Comparison of ENCODE assay signal across 1 cellular context in genomic region chr11:93861808-93862207, GRCh38.
TF ChIP-seq lines count a peak whose summit lies in the region.

No MANE protein-coding gene starts in this region.

TF ChIP-seq in K562, 482 proteins besides CTCF, POLR2A, EP300 and RAD21 (continued from another document):
- TF ChIP-seq MITF (IDR thresholded peaks at IDR 0.05) (no peak), PTTG1 (tag; IDR thresholded peaks at IDR 0.05; ENCODE audit: low read depth) (no peak), ZNF282 (CRISPR knock-in tag; IDR thresholded peaks at IDR 0.05) (no peak), XRCC3 (IDR thresholded peaks at IDR 0.05) (no peak), CREB3 (tag; conservative IDR thresholded peaks at IDR 0.05; ENCODE audit: low read depth) (no peak), FOXA3 (CRISPR knock-in tag; conservative IDR thresholded peaks at IDR 0.05 in 1 of 2, IDR thresholded peaks at IDR 0.05 in 1 of 2) (no peak)
